ENCODE assay signal across 1 cellular context in the genomic region with DNA sequence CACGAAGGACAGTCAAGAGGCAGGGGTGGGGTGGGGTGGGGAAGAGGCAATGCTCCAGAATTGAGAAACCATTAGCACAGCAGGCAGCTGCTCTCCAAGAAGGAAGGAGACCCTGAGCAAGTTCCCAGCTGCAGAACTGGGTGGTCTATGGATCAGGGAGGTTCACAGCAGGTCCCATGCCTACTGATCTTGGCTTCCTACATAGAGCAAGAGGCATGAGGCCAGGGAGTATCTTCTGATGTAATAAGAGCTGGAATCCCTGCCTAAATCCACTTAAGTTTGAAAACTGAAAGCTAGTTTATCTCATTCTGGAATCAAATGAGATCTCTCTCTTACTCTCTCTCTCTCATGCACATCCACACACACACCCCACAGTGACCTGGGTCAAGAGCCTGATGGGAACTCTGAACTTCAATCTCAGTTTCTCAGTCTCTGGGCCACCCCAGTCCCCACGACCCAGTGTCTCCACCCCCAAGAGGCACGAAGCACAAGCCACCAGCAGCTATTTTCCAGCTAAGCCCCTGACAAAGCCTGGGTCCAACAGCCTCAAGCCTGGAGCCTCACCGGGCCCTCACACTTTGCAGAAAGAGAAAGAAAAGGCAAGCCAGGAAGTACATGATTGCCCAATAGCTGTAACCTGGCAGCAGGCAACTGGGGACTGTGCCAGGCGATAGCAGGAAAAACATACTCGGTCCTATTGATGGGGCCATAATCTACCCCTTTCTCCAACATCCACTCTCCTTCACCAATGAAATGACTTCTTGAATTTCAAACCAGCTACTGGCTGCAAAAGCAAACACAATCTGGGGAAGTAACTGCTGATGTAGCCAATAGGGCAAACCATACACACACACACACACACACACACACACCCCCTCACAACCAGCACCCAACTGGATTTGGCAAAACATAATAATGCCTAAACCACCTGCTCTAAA.
A peak's percentile ranks its signal among the peaks of the same experiment; 100 is the strongest.
TF ChIP-seq lines count a peak whose summit lies in the region.

No MANE protein-coding gene starts in this region.

TF ChIP-seq in HepG2, 621 proteins besides CTCF, POLR2A, EP300 and RAD21 (continued from another document and continues in another):
- TF ChIP-seq, protein P1, sequence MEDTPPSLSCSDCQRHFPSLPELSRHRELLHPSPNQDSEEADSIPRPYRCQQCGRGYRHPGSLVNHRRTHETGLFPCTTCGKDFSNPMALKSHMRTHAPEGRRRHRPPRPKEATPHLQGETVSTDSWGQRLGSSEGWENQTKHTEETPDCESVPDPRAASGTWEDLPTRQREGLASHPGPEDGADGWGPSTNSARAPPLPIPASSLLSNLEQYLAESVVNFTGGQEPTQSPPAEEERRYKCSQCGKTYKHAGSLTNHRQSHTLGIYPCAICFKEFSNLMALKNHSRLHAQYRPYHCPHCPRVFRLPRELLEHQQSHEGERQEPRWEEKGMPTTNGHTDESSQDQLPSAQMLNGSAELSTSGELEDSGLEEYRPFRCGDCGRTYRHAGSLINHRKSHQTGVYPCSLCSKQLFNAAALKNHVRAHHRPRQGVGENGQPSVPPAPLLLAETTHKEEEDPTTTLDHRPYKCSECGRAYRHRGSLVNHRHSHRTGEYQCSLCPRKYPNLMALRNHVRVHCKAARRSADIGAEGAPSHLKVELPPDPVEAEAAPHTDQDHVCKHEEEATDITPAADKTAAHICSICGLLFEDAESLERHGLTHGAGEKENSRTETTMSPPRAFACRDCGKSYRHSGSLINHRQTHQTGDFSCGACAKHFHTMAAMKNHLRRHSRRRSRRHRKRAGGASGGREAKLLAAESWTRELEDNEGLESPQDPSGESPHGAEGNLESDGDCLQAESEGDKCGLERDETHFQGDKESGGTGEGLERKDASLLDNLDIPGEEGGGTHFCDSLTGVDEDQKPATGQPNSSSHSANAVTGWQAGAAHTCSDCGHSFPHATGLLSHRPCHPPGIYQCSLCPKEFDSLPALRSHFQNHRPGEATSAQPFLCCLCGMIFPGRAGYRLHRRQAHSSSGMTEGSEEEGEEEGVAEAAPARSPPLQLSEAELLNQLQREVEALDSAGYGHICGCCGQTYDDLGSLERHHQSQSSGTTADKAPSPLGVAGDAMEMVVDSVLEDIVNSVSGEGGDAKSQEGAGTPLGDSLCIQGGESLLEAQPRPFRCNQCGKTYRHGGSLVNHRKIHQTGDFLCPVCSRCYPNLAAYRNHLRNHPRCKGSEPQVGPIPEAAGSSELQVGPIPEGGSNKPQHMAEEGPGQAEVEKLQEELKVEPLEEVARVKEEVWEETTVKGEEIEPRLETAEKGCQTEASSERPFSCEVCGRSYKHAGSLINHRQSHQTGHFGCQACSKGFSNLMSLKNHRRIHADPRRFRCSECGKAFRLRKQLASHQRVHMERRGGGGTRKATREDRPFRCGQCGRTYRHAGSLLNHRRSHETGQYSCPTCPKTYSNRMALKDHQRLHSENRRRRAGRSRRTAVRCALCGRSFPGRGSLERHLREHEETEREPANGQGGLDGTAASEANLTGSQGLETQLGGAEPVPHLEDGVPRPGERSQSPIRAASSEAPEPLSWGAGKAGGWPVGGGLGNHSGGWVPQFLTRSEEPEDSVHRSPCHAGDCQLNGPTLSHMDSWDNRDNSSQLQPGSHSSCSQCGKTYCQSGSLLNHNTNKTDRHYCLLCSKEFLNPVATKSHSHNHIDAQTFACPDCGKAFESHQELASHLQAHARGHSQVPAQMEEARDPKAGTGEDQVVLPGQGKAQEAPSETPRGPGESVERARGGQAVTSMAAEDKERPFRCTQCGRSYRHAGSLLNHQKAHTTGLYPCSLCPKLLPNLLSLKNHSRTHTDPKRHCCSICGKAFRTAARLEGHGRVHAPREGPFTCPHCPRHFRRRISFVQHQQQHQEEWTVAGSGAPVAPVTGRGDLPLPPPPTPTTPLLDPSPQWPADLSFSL (CRISPR knock-in tag; IDR thresholded peaks at IDR 0.05), result peak; percentile 89
- no peak for TF ChIP-seq ZNF616 (CRISPR knock-in tag; IDR thresholded peaks at IDR 0.05; ENCODE audit: low read depth)
- peak; percentile 38; the same call in 1 of the 2 replicates for TF ChIP-seq TCF7 (IDR thresholded peaks at IDR 0.05; ENCODE audit: low read depth)
- no peak for TF ChIP-seq ATF1 (CRISPR knock-in tag; IDR thresholded peaks at IDR 0.05)
- TF ChIP-seq SAP130 (CRISPR knock-in tag; IDR thresholded peaks at IDR 0.05; ENCODE audit: low read depth), result peak; percentile 76
- no peak for TF ChIP-seq SP5 (CRISPR knock-in tag; IDR thresholded peaks at IDR 0.05; ENCODE audit: borderline replicate concordance, low read depth)
- no peak for TF ChIP-seq ADNP (CRISPR knock-in tag; IDR thresholded peaks at IDR 0.05)
- no peak for TF ChIP-seq MIER2 (CRISPR knock-in tag; IDR thresholded peaks at IDR 0.05)
- TF ChIP-seq ZNF780A (CRISPR knock-in tag; IDR thresholded peaks at IDR 0.05), result no peak
- no peak for TF ChIP-seq NFYB (CRISPR knock-in tag; IDR thresholded peaks at IDR 0.05)
- TF ChIP-seq SMC3 (IDR thresholded peaks at IDR 0.05; ENCODE audit: low read length), result peak; percentile 27; the same call in 1 of the 2 replicates
- no peak for TF ChIP-seq ZSCAN12 (CRISPR knock-in tag; IDR thresholded peaks at IDR 0.05)
- peak; percentile 22 for TF ChIP-seq XRCC5 (optimal IDR thresholded peaks at IDR 0.05; ENCODE audit: low read length)
- TF ChIP-seq, protein P2, sequence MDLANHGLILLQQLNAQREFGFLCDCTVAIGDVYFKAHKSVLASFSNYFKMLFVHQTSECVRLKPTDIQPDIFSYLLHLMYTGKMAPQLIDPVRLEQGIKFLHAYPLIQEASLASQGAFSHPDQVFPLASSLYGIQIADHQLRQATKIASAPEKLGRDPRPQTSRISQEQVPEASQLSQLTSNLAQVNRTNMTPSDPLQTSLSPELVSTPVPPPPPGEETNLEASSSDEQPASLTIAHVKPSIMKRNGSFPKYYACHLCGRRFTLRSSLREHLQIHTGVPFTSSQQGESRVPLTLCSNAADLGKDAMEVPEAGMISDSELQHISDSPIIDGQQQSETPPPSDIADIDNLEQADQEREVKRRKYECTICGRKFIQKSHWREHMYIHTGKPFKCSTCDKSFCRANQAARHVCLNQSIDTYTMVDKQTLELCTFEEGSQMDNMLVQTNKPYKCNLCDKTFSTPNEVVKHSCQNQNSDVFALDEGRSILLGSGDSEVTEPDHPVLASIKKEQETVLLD (CRISPR knock-in tag; IDR thresholded peaks at IDR 0.05; ENCODE audit: low read depth), result no peak
- TF ChIP-seq LCORL (IDR thresholded peaks at IDR 0.05), result no peak
- TF ChIP-seq LCORL (CRISPR knock-in tag; IDR thresholded peaks at IDR 0.05), result 0 out of 2 replicates have a peak, but pooled peaks have one; percentile 26
- no peak for TF ChIP-seq SOX13 (IDR thresholded peaks at IDR 0.05)
- TF ChIP-seq SOX13 (CRISPR knock-in tag; conservative IDR thresholded peaks at IDR 0.05 in 1 of 2, IDR thresholded peaks at IDR 0.05 in 1 of 2), result peak in 1 of 2 experiments; percentile 37; a peak in 1 of 4 replicates
- no peak for TF ChIP-seq ZNF230 (CRISPR knock-in tag; IDR thresholded peaks at IDR 0.05)
- TF ChIP-seq, protein P3, sequence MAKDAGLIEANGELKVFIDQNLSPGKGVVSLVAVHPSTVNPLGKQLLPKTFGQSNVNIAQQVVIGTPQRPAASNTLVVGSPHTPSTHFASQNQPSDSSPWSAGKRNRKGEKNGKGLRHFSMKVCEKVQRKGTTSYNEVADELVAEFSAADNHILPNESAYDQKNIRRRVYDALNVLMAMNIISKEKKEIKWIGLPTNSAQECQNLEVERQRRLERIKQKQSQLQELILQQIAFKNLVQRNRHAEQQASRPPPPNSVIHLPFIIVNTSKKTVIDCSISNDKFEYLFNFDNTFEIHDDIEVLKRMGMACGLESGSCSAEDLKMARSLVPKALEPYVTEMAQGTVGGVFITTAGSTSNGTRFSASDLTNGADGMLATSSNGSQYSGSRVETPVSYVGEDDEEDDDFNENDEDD (CRISPR knock-in tag; IDR thresholded peaks at IDR 0.05; ENCODE audit: borderline replicate concordance), result no peak; the same call in 1 of the 2 replicates
- 0 out of 2 replicates have a peak, but pooled peaks have one; percentile 15 for TF ChIP-seq HOXA3 (CRISPR knock-in tag; IDR thresholded peaks at IDR 0.05)
- TF ChIP-seq, protein P4, sequence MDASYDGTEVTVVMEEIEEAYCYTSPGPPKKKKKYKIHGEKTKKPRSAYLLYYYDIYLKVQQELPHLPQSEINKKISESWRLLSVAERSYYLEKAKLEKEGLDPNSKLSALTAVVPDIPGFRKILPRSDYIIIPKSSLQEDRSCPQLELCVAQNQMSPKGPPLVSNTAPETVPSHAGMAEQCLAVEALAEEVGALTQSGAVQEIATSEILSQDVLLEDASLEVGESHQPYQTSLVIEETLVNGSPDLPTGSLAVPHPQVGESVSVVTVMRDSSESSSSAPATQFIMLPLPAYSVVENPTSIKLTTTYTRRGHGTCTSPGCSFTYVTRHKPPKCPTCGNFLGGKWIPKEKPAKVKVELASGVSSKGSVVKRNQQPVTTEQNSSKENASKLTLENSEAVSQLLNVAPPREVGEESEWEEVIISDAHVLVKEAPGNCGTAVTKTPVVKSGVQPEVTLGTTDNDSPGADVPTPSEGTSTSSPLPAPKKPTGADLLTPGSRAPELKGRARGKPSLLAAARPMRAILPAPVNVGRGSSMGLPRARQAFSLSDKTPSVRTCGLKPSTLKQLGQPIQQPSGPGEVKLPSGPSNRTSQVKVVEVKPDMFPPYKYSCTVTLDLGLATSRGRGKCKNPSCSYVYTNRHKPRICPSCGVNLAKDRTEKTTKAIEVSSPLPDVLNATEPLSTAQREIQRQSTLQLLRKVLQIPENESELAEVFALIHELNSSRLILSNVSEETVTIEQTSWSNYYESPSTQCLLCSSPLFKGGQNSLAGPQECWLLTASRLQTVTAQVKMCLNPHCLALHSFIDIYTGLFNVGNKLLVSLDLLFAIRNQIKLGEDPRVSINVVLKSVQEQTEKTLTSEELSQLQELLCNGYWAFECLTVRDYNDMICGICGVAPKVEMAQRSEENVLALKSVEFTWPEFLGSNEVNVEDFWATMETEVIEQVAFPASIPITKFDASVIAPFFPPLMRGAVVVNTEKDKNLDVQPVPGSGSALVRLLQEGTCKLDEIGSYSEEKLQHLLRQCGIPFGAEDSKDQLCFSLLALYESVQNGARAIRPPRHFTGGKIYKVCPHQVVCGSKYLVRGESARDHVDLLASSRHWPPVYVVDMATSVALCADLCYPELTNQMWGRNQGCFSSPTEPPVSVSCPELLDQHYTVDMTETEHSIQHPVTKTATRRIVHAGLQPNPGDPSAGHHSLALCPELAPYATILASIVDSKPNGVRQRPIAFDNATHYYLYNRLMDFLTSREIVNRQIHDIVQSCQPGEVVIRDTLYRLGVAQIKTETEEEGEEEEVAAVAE (CRISPR knock-in tag; IDR thresholded peaks at IDR 0.05; ENCODE audit: borderline replicate concordance), result no peak
- peak; percentile 63 for TF ChIP-seq PHF21A (CRISPR knock-in tag; IDR thresholded peaks at IDR 0.05)
- no peak for TF ChIP-seq ZFP62 (CRISPR knock-in tag; IDR thresholded peaks at IDR 0.05)
- TF ChIP-seq, protein P5, sequence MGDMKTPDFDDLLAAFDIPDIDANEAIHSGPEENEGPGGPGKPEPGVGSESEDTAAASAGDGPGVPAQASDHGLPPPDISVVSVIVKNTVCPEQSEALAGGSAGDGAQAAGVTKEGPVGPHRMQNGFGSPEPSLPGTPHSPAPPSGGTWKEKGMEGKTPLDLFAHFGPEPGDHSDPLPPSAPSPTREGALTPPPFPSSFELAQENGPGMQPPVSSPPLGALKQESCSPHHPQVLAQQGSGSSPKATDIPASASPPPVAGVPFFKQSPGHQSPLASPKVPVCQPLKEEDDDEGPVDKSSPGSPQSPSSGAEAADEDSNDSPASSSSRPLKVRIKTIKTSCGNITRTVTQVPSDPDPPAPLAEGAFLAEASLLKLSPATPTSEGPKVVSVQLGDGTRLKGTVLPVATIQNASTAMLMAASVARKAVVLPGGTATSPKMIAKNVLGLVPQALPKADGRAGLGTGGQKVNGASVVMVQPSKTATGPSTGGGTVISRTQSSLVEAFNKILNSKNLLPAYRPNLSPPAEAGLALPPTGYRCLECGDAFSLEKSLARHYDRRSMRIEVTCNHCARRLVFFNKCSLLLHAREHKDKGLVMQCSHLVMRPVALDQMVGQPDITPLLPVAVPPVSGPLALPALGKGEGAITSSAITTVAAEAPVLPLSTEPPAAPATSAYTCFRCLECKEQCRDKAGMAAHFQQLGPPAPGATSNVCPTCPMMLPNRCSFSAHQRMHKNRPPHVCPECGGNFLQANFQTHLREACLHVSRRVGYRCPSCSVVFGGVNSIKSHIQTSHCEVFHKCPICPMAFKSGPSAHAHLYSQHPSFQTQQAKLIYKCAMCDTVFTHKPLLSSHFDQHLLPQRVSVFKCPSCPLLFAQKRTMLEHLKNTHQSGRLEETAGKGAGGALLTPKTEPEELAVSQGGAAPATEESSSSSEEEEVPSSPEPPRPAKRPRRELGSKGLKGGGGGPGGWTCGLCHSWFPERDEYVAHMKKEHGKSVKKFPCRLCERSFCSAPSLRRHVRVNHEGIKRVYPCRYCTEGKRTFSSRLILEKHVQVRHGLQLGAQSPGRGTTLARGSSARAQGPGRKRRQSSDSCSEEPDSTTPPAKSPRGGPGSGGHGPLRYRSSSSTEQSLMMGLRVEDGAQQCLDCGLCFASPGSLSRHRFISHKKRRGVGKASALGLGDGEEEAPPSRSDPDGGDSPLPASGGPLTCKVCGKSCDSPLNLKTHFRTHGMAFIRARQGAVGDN (CRISPR knock-in tag; IDR thresholded peaks at IDR 0.05), result peak; percentile 45
- TF ChIP-seq, protein P6, sequence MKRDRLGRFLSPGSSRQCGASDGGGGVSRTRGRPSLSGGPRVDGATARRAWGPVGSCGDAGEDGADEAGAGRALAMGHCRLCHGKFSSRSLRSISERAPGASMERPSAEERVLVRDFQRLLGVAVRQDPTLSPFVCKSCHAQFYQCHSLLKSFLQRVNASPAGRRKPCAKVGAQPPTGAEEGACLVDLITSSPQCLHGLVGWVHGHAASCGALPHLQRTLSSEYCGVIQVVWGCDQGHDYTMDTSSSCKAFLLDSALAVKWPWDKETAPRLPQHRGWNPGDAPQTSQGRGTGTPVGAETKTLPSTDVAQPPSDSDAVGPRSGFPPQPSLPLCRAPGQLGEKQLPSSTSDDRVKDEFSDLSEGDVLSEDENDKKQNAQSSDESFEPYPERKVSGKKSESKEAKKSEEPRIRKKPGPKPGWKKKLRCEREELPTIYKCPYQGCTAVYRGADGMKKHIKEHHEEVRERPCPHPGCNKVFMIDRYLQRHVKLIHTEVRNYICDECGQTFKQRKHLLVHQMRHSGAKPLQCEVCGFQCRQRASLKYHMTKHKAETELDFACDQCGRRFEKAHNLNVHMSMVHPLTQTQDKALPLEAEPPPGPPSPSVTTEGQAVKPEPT (CRISPR knock-in tag; IDR thresholded peaks at IDR 0.05; ENCODE audit: low read depth), result no peak
- TF ChIP-seq, protein P7, sequence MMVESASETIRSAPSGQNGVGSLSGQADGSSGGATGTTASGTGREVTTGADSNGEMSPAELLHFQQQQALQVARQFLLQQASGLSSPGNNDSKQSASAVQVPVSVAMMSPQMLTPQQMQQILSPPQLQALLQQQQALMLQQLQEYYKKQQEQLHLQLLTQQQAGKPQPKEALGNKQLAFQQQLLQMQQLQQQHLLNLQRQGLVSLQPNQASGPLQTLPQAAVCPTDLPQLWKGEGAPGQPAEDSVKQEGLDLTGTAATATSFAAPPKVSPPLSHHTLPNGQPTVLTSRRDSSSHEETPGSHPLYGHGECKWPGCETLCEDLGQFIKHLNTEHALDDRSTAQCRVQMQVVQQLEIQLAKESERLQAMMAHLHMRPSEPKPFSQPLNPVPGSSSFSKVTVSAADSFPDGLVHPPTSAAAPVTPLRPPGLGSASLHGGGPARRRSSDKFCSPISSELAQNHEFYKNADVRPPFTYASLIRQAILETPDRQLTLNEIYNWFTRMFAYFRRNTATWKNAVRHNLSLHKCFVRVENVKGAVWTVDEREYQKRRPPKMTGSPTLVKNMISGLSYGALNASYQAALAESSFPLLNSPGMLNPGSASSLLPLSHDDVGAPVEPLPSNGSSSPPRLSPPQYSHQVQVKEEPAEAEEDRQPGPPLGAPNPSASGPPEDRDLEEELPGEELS (CRISPR knock-in tag; IDR thresholded peaks at IDR 0.05), result no peak
- no peak for TF ChIP-seq ZNF274 (CRISPR knock-in tag; IDR thresholded peaks at IDR 0.05)
- no peak for TF ChIP-seq ZSCAN31 (CRISPR knock-in tag; IDR thresholded peaks at IDR 0.05; ENCODE audit: low read depth)
- no peak for TF ChIP-seq PAX8 (CRISPR knock-in tag; IDR thresholded peaks at IDR 0.05; ENCODE audit: borderline replicate concordance)
- TF ChIP-seq ZNF260 (CRISPR knock-in tag; IDR thresholded peaks at IDR 0.05; ENCODE audit: borderline replicate concordance, low read depth), result no peak
- no peak for TF ChIP-seq SMAD3 (CRISPR knock-in tag; IDR thresholded peaks at IDR 0.05)
- TF ChIP-seq ZNF713 (CRISPR knock-in tag; IDR thresholded peaks at IDR 0.05), result no peak
